In the genomic region with DNA sequence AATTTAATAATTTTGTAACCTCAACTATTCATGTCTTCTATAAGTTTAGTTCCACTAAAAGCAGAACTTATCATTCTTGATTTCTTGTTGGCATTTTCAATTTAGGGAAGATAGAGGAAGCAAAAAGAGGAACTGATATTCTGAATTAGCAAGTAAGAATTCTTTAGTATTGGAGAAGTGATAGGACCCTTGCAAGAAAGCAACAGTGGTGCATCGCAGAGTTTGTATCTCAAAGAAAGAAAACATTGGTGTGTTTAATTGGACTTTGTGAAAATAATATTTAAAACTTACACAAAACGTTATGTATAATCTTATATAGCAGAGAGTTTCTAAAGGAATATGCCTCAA, we compare ENCODE assay signal across 12 cellular contexts. TPM values are rescaled to one million over a fixed set of nuclear protein-coding genes. Genes with fewer than 3 reads are reported as not detected.
A peak's percentile ranks its signal among the peaks of the same experiment; 100 is the strongest.
DNase-seq lines count a peak whose midpoint lies in the region; ATAC-seq, FAIRE-seq and TF ChIP-seq lines count a peak whose summit lies in the region.
"Had no signal": no experiment of that assay in that cellular context is flagged by ENCODE, and none has a peak within 500 bp of the region (broad histone marks: within the 10 kb centered on the region; RNA-seq: fewer than 3 reads in every experiment).

No MANE protein-coding gene starts in this region.

- no peak overlapping the region for H3K4me3 ChIP-seq in colonic mucosa
- H3K4me3 ChIP-seq in heart right ventricle: no peak overlapping the region
- H3K4me3 ChIP-seq: BLaER1 had no signal

- 86 to 91% methylated on average over 2 of the region's 2 CpGs for WGBS in heart right ventricle, 2 donors

- DNase-seq in GM18507 (ENCODE audit: extremely low spot score, insufficient read length, low read depth) (no peak), colonic mucosa (no peak), heart right ventricle (no peak), NCI-H146 (lab: John Stamatoyannopoulos, UW) (no peak), hepatic stellate cell (ENCODE audit: low spot score) (no peak), GM10266 (ENCODE audit: extremely low spot score) (no peak)
- DNase-seq: brain microvascular endothelial cell, NCI-H2171 had no signal

- peak; percentile 62 for ATAC-seq in GM21825 (IDR thresholded peaks at IDR 0.05; ENCODE audit: unreplicated experiment)
- peak; percentile 33 for ATAC-seq in HG03558 (IDR thresholded peaks at IDR 0.05; ENCODE audit: extremely low read depth, unreplicated experiment)
- ATAC-seq in heart right ventricle: no peak

- intact Hi-C loops in colonic mucosa (cut with DNase I): no loop called here
- intact Hi-C loops in heart right ventricle (cut with DNase I): no loop called here

- no peaks in the 10 kb centered on the region for H3K9me3 ChIP-seq in colonic mucosa
- H3K9me3 ChIP-seq in heart right ventricle: no peaks in the 10 kb centered on the region
- H3K9me3 ChIP-seq: BLaER1 had no signal

- H3K36me3 ChIP-seq in colonic mucosa: no peaks in the 10 kb centered on the region
- H3K36me3 ChIP-seq in heart right ventricle: peaks cover 0 to 84% (median 17%) of the 10 kb centered on the region in 9 donors

- H3K9ac ChIP-seq in colonic mucosa (ENCODE audit: low read depth in 2 of 2, low read length in 2 of 2): no peak overlapping the region
- H3K9ac ChIP-seq: BLaER1 had no signal

- TF ChIP-seq CTCF in colonic mucosa (IDR thresholded peaks at IDR 0.05) (no peak), heart right ventricle (IDR thresholded peaks at IDR 0.05) (no peak), GM10266 (IDR thresholded peaks at IDR 0.05; ENCODE audit: control insufficient read depth, insufficient read depth, low read depth, missing control alignments) (no peak)

- H3K27ac ChIP-seq in colonic mucosa (peak overlapping the region; percentile 39), heart right ventricle (no peak overlapping the region)
- H3K27ac ChIP-seq: BLaER1, brain microvascular endothelial cell had no signal

- peaks cover 8% of the 10 kb centered on the region for H3K4me1 ChIP-seq in colonic mucosa
- peaks cover 0 to 42% (median 6%) of the 10 kb centered on the region in 9 donors for H3K4me1 ChIP-seq in heart right ventricle

- peak; percentile 64 for FAIRE-seq in GM18507 (lab: Jason Lieb, UNC)
- FAIRE-seq: GM12892 had no signal

- H3K27me3 ChIP-seq in colonic mucosa (no peaks in the 10 kb centered on the region), heart right ventricle (no peaks in the 10 kb centered on the region)
- H3K27me3 ChIP-seq: BLaER1, brain microvascular endothelial cell had no signal

RNA-seq across cellular contexts. Expression of a gene that starts 36.5 kb away (rescaled TPM):
- 10 to 100 TPM; 80.6 to 86.6 TPM for total RNA-seq in colonic mucosa
- 1 to 10 TPM in 5 of 10 donors, under 1 TPM in 5; 0.34 to 2.7 (median 1.1) TPM for total RNA-seq in heart right ventricle
- under 1 TPM; 0.29 to 0.33 TPM for polyA plus RNA-seq in heart right ventricle

Comparison
In these comparisons a context has a peak if more than half of its experiments do, and no peak if none do; other contexts are left out.
1. ATAC-seq: peak in GM21825 (single experiment) and HG03558 (single experiment); none in heart right ventricle (0 of 8).
2. RNA of a gene that starts 36.5 kb away (total RNA-seq): 80.6 to 86.6 TPM in colonic mucosa; 0.34 to 2.7 TPM in heart right ventricle; every median in the first group is over 10 times any median in the second.